In genomic region chr15:64164436-64164835, GRCh38 we compare ENCODE assay signal across 12 cellular contexts. TPM values are rescaled to one million over a fixed set of nuclear protein-coding genes. Genes with fewer than 3 reads are reported as not detected.
DNase-seq lines count a peak whose midpoint lies in the region; ATAC-seq and TF ChIP-seq lines count a peak whose summit lies in the region.
"Had no signal": no experiment of that assay in that cellular context is flagged by ENCODE, and none has a peak within 500 bp of the region (broad histone marks: within the 10 kb centered on the region; RNA-seq: fewer than 3 reads in every experiment).

No MANE protein-coding gene starts in this region.

- H3K9me2 ChIP-seq in OCI-LY7 (ENCODE audit: insufficient read depth, low read length), result no peaks in the 10 kb centered on the region

- H2AFZ ChIP-seq in OCI-LY7 (ENCODE audit: low read length), result peak overlapping the region; percentile 79; the same call in 1 of the 2 replicates

- no peak for TF ChIP-seq CTCF in OCI-LY7 (conservative IDR thresholded peaks at IDR 0.05; ENCODE audit: low read length)
- TF ChIP-seq CTCF in osteocyte (IDR thresholded peaks at IDR 0.05), result no peak

- H3K27me3 ChIP-seq in duodenal mucosa (ENCODE audit: control insufficient read depth in 1 of 2, insufficient read depth in 2 of 2, low read length in 2 of 2), result no peaks in the 10 kb centered on the region

- H3K4me3 ChIP-seq in OCI-LY7 (ENCODE audit: low read depth, low read length, poor library complexity, severe bottlenecking), result no peak overlapping the region
- no peak overlapping the region for H3K4me3 ChIP-seq in duodenal mucosa (ENCODE audit: low read depth in 1 of 2, low read length in 2 of 2)

- H3K27me3 Mint-ChIP-seq in T-helper 2 cell treated with Interferon-gamma antibody and Interleukin-4, amounts not matched to agents 5 μg/mL and 100 μg/mL, for 36 hours (ENCODE audit: low read depth), result no peaks in the 10 kb centered on the region
- H3K27me3 Mint-ChIP-seq in osteocyte (ENCODE audit: unreplicated experiment), result no peaks in the 10 kb centered on the region

- no TSS peak for BruUV-seq in OCI-LY7 (replicated peaks; lab: Mats Ljungman, UMichigan)

- no peak overlapping the region for H3K27ac ChIP-seq in OCI-LY7 (ENCODE audit: low read depth, low read length, poor library complexity, severe bottlenecking)
- H3K27ac ChIP-seq in duodenal mucosa (ENCODE audit: low read depth, low read length), result peak overlapping the region; percentile 20

- intact Hi-C loops in OCI-LY7 (cut with micrococcal nuclease; ENCODE audit: unreplicated experiment), result loop anchor here (5.0 kb wide), 1 partner anchor 193 kb away; the partner anchor contains the start of gene CSNK1G1

- H3K79me2 ChIP-seq in OCI-LY7 (ENCODE audit: insufficient read depth, low read depth, low read length), result peaks cover 27% of the 10 kb centered on the region

- H3K9ac ChIP-seq in duodenal mucosa (ENCODE audit: low read depth in 1 of 2, low read length in 2 of 2), result no peak overlapping the region

- no peak for DNase-seq in T-helper 2 cell treated with Interferon-gamma antibody and Interleukin-4, amounts not matched to agents 5 μg/mL and 100 μg/mL, for 36 hours (ENCODE audit: low spot score)
- DNase-seq in T-helper 2 cell (no peak), OCI-LY7 (ENCODE audit: low spot score) (no peak), osteocyte (ENCODE audit: extremely low spot score, unreplicated experiment) (no peak), DMS79 (lab: John Stamatoyannopoulos, UW) (no peak)
- DNase-seq: activated CD4-positive, alpha-beta T cell treated with anti-CD3 and anti-CD28 coated beads for 1 hour; DMS 273 treated with DMSO at 0.1 percent for 48 hours; NCI-H146; NCI-H82 had no signal

- no peaks in the 10 kb centered on the region for H3K9me3 ChIP-seq in OCI-LY7 (ENCODE audit: low read length)
- no peaks in the 10 kb centered on the region for H3K9me3 ChIP-seq in duodenal mucosa (ENCODE audit: control insufficient read depth in 1 of 2, low read length in 2 of 2)

- peak overlapping the region; percentile 70 for H3K4me3 Mint-ChIP-seq in T-helper 2 cell treated with Interferon-gamma antibody and Interleukin-4, amounts not matched to agents 5 μg/mL and 100 μg/mL, for 36 hours
- no peak overlapping the region for H3K4me3 Mint-ChIP-seq in osteocyte (ENCODE audit: unreplicated experiment)

- H3K4me1 ChIP-seq in OCI-LY7 (ENCODE audit: insufficient read depth, low read length, poor library complexity, severe bottlenecking), result peaks cover 27% of the 10 kb centered on the region
- peaks cover 7 to 39% of the 10 kb centered on the region in 2 donors for H3K4me1 ChIP-seq in duodenal mucosa (ENCODE audit: control insufficient read depth in 1 of 2, insufficient read depth in 2 of 2, low read length in 2 of 2)

- H3K9me3 Mint-ChIP-seq in T-helper 2 cell treated with Interferon-gamma antibody and Interleukin-4, amounts not matched to agents 5 μg/mL and 100 μg/mL, for 36 hours, result no peaks in the 10 kb centered on the region
- no peaks in the 10 kb centered on the region for H3K9me3 Mint-ChIP-seq in osteocyte (ENCODE audit: unreplicated experiment)

- peak overlapping the region; percentile 96 for H3K27ac Mint-ChIP-seq in T-helper 2 cell treated with Interferon-gamma antibody and Interleukin-4, amounts not matched to agents 5 μg/mL and 100 μg/mL, for 36 hours
- H3K27ac Mint-ChIP-seq in osteocyte (ENCODE audit: unreplicated experiment), result peak overlapping the region; percentile 98

- POLR2A ChIA-PET in OCI-LY7 (lab: Charles Lee), result interaction anchor here (1.2 kb wide), 1 partner anchor 20 kb away, joined by 3 read pairs; no protein-coding TSS in a partner anchor

- H4K20me1 ChIP-seq in OCI-LY7 (ENCODE audit: insufficient read depth, low read length), result no peaks in the 10 kb centered on the region

- no peak for ATAC-seq in HG03432 (IDR thresholded peaks at IDR 0.05; ENCODE audit: unreplicated experiment)
- ATAC-seq in GM19395 (IDR thresholded peaks at IDR 0.05; ENCODE audit: unreplicated experiment), result no peak

- CTCF ChIA-PET in OCI-LY7 (lab: Charles Lee; ENCODE audit: unreplicated experiment), result no interaction called here

- H3K36me3 Mint-ChIP-seq in T-helper 2 cell treated with Interferon-gamma antibody and Interleukin-4, amounts not matched to agents 5 μg/mL and 100 μg/mL, for 36 hours (ENCODE audit: low read depth), result peaks cover 18% of the 10 kb centered on the region
- peaks cover 10% of the 10 kb centered on the region for H3K36me3 Mint-ChIP-seq in osteocyte (ENCODE audit: unreplicated experiment)

- H3K36me3 ChIP-seq in OCI-LY7 (ENCODE audit: insufficient read depth, low read length) (peaks cover 20% of the 10 kb centered on the region), duodenal mucosa (ENCODE audit: control insufficient read depth in 1 of 2, insufficient read depth in 2 of 2, low read length in 2 of 2) (peaks cover 9 to 10% of the 10 kb centered on the region in 2 donors)

- peaks cover 35% of the 10 kb centered on the region for H3K4me1 Mint-ChIP-seq in T-helper 2 cell treated with Interferon-gamma antibody and Interleukin-4, amounts not matched to agents 5 μg/mL and 100 μg/mL, for 36 hours (ENCODE audit: low read depth)
- H3K4me1 Mint-ChIP-seq in osteocyte (ENCODE audit: unreplicated experiment), result peaks cover 30% of the 10 kb centered on the region

- H3K4me2 ChIP-seq in OCI-LY7 (ENCODE audit: low read length), result peak overlapping the region; percentile 80; the same call in 1 of the 2 replicates

RNA-seq across cellular contexts. Expression of gene PPIB, which starts 1.6 kb away (rescaled TPM):
- 243 and 263 TPM in 2 replicates for total RNA-seq in OCI-LY7 (2014; rRNA removed; shearing (Covaris generic))
- 248 and 307 TPM in 2 replicates for total RNA-seq in OCI-LY7 (2022)
- 698 and 746 TPM in 2 replicates for total RNA-seq in osteocyte

RNA-seq across cellular contexts. Expression of gene SNX22, which starts 12.9 kb away (rescaled TPM):
- total RNA-seq in OCI-LY7 (2014; rRNA removed; shearing (Covaris generic)), result 63.1 and 65.7 TPM in 2 replicates
- total RNA-seq in OCI-LY7 (2022) (61.6 and 68.8 TPM in 2 replicates), osteocyte (0.24 and 0.31 TPM in 2 replicates)

Comparison
In these comparisons a context has a peak if more than half of its experiments do, and no peak if none do; other contexts are left out.
1. RNA of gene SNX22, which starts 12.9 kb away (total RNA-seq): 61.6 to 68.8 TPM in OCI-LY7; 0.24 to 0.31 TPM in osteocyte; every median in the first group is over 10 times any median in the second.